ENCODE assay signal across 17 cellular contexts in the genomic region with DNA sequence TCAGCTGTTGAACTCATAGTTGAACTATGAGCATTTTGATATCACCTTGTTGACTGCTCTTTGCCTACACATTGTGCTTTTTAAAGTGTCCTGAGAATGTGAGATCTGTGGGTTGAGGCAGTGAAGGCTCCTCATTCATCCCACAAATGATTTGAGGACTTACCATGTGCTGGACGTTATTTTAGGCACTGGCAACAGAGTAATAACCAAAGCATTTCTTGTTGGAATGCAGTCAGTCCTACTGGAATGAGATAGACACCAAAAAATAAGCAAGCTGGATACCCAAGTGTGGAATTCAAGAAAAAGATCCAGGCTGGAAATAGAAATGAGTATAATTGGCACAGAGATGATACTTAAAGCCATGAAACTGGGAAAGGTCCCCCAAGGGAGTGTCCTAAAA.
"Had no signal": no experiment of that assay in that cellular context is flagged by ENCODE, and none has a peak within 500 bp of the region (broad histone marks: within the 10 kb centered on the region; RNA-seq: fewer than 3 reads in every experiment).

No MANE protein-coding gene starts in this region.

- H3K36me3 ChIP-seq: esophagus squamous epithelium, neutrophil, stomach, thyroid gland had no signal

- H3K27ac ChIP-seq: esophagus squamous epithelium, foreskin keratinocyte, hepatocyte, neutrophil, skin epidermis, stomach, thyroid gland had no signal

- H3K27me3 ChIP-seq: esophagus squamous epithelium, foreskin keratinocyte, hepatocyte, neutrophil, stomach, thyroid gland had no signal

- FAIRE-seq: colon, urothelium cell line had no signal

- H2AFZ ChIP-seq: hepatocyte had no signal

- H3K79me2 ChIP-seq: hepatocyte had no signal

- H3K4me3 Mint-ChIP-seq: dendritic cell treated with granulocyte-macrophage colony-stimulating factor and Interleukin-4, amounts not matched to agents 40 ng/mL and 50 ng/mL, for 4 days; naive thymus-derived CD8-positive, alpha-beta T cell; type B pancreatic cell had no signal

- H3K4me1 Mint-ChIP-seq: naive thymus-derived CD8-positive, alpha-beta T cell had no signal

- H3K4me3 ChIP-seq: esophagus squamous epithelium, hepatocyte, skin epidermis, stomach, thyroid gland had no signal

- DNase-seq: esophagus squamous epithelium; foreskin keratinocyte; head of caudate nucleus; mammary epithelial cell; naive thymus-derived CD8-positive, alpha-beta T cell; stimulated activated CD4-positive, alpha-beta T cell treated with anti-CD3 and anti-CD28 coated beads, Interleukin-2, amount 100 ng/mL, for 24 hours; stimulated activated CD4-positive, alpha-beta T cell treated with anti-CD3 and anti-CD28 coated beads, Interleukin-4, amount 100 ng/mL, for 4 hours; stimulated activated naive CD4-positive, alpha-beta T cell; stomach; thyroid gland had no signal

- H3K9me3 ChIP-seq: esophagus squamous epithelium, neutrophil, stomach, thyroid gland had no signal

- H3K36me3 Mint-ChIP-seq: naive thymus-derived CD8-positive, alpha-beta T cell; type B pancreatic cell had no signal

- H3K27me3 Mint-ChIP-seq: type B pancreatic cell had no signal

- H3K9me3 Mint-ChIP-seq: dendritic cell treated with granulocyte-macrophage colony-stimulating factor and Interleukin-4, amounts not matched to agents 40 ng/mL and 50 ng/mL, for 4 days; type B pancreatic cell had no signal

- H3K4me1 ChIP-seq: esophagus squamous epithelium, foreskin keratinocyte, stomach, thyroid gland had no signal

- H3K4me2 ChIP-seq: hepatocyte had no signal

- H3K27ac Mint-ChIP-seq: dendritic cell treated with granulocyte-macrophage colony-stimulating factor and Interleukin-4, amounts not matched to agents 40 ng/mL and 50 ng/mL, for 4 days; naive thymus-derived CD8-positive, alpha-beta T cell; type B pancreatic cell had no signal
